In the genomic region with DNA sequence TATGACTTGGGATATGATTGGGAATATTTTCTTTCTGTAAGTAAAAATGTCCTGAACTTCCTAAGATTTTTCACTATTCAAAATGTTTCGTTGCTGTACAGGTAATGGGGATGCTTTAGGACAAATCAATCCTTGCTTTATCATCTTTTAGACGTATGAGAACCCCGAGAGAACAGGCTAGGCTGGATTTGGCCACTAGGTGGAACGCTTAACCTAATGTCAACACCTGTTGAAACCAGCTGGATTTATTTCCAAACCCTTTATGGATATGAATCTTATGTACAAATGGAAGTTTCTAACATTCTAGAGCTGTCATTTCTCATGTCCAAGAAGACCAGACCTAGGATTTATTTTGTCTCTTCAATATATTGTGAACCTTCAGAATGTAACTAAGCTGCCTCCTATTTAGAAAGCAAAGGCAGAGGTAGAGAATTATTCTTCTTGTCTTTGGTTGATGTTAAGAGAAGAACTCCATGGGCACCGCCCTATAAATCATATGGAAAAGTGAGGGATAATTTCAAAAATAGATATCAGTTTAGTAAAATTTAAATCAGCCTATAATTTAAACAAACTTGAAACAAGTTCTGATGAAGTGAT, we compare ENCODE assay signal across 8 cellular contexts.
DNase-seq lines count a peak whose midpoint lies in the region; ATAC-seq and TF ChIP-seq lines count a peak whose summit lies in the region.

No MANE protein-coding gene starts in this region.

- peak; percentile 73 for TF ChIP-seq CTCF in Calu3 (IDR thresholded peaks at IDR 0.05; ENCODE audit: unreplicated experiment)
- peak; percentile 33 to 80 (median 60) for TF ChIP-seq CTCF in dorsolateral prefrontal cortex (IDR thresholded peaks at IDR 0.05 in 54 of 56, conservative IDR thresholded peaks at IDR 0.05 in 2 of 56; ENCODE audit: low read depth in 1 of 56, partially characterized antibody in 56 of 56)

- H3K27ac Mint-ChIP-seq in Calu3 (ENCODE audit: unreplicated experiment) = no peak overlapping the region

- no peaks in the 10 kb centered on the region for H3K27me3 Mint-ChIP-seq in Calu3 (ENCODE audit: unreplicated experiment)

- intact Hi-C loops in Calu3 (cut with micrococcal nuclease; ENCODE audit: unreplicated experiment) = loop anchor here (1.0 to 10.0 kb wide), 3 partner anchors 218 to 553 kb away; no protein-coding TSS in a partner anchor
- intact Hi-C loops in dorsolateral prefrontal cortex (cut with DNase I) = loop anchor here in 1 of 2 donors (10.0 kb wide), 1 partner anchor 668 kb away; no protein-coding TSS in a partner anchor

- no peaks in the 10 kb centered on the region for H3K36me3 Mint-ChIP-seq in Calu3 (ENCODE audit: insufficient read depth, unreplicated experiment)

- CTCF ChIA-PET in Calu3 (lab: Charles Lee) = interaction anchor here (0.8 to 3.2 kb wide), 5 partner anchors 57 to 646 kb away, joined by 3 to 34 read pairs (median 3); no protein-coding TSS in a partner anchor

- H3K4me3 Mint-ChIP-seq in Calu3 (ENCODE audit: low read depth, unreplicated experiment) = no peak overlapping the region

- H3K4me3 ChIP-seq in dorsolateral prefrontal cortex = no peak overlapping the region

- ATAC-seq in GM19043 (IDR thresholded peaks at IDR 0.05; ENCODE audit: low read depth, unreplicated experiment) = peak; percentile 76
- ATAC-seq in HG03457 (IDR thresholded peaks at IDR 0.05; ENCODE audit: unreplicated experiment) = peak; percentile 75
- ATAC-seq in GM21619 (IDR thresholded peaks at IDR 0.05; ENCODE audit: unreplicated experiment) = no peak

- BruUV-seq in Calu3 (replicated peaks; lab: Mats Ljungman, UMichigan) = no TSS peak

- peak; percentile 67 for DNase-seq in Calu3
- DNase-seq in NCI-H69 (lab: John Stamatoyannopoulos, UW) = peak; percentile 86
- DNase-seq in dorsolateral prefrontal cortex = peak in 2 of 10 donors; percentile 66 to 68
- peak; percentile 37 for DNase-seq in non-pigmented ciliary epithelial cell (ENCODE audit: low read depth)
- DNase-seq in cerebellar nuclear complex (lab: John Stamatoyannopoulos, UW) = no peak

- no peaks in the 10 kb centered on the region for H3K9me3 Mint-ChIP-seq in Calu3 (ENCODE audit: low read depth, unreplicated experiment)

- H3K27me3 ChIP-seq in dorsolateral prefrontal cortex = peaks cover 0 to 3% (median 0%) of the 10 kb centered on the region in 45 donors

- H3K27ac ChIP-seq in dorsolateral prefrontal cortex = no peak overlapping the region

- no peaks in the 10 kb centered on the region for H3K4me1 Mint-ChIP-seq in Calu3 (ENCODE audit: low read depth, unreplicated experiment)

Comparison
In these comparisons a context has a peak if more than half of its experiments do, and no peak if none do; other contexts are left out.
1. DNase-seq: peak in Calu3 (single experiment), NCI-H69 (single experiment) and non-pigmented ciliary epithelial cell (single experiment); none in cerebellar nuclear complex (0 of 2).